1 cellular context compared by ENCODE assay signal in genomic region chr13:113273856-113274590, GRCh38.
A peak's percentile ranks its signal among the peaks of the same experiment; 100 is the strongest.
TF ChIP-seq lines count a peak whose summit lies in the region.

No MANE protein-coding gene starts in this region.

TF ChIP-seq in K562, 482 proteins besides CTCF, POLR2A, EP300 and RAD21 (continued from another document):
- peak; percentile 65 for TF ChIP-seq ARID1B (IDR thresholded peaks at IDR 0.05)
- TF ChIP-seq ZNF592 (IDR thresholded peaks at IDR 0.05): peak; percentile 67; the same call in 1 of the 2 replicates
- TF ChIP-seq ATF3 (IDR thresholded peaks at IDR 0.05): peak; percentile 74
- TF ChIP-seq ATF3 (CRISPR knock-in tag; conservative IDR thresholded peaks at IDR 0.05): no peak
- 0 out of 4 replicates have a peak, but pooled peaks of 1 of the 2 experiments have one; percentile 8 for TF ChIP-seq HDAC1 (IDR thresholded peaks at IDR 0.05)
- TF ChIP-seq HNRNPL (IDR thresholded peaks at IDR 0.05; ENCODE audit: low read depth, low read length): no peak
- TF ChIP-seq EHMT2 (IDR thresholded peaks at IDR 0.05): peak; percentile 9; the same call in 1 of the 2 replicates
- TF ChIP-seq NR4A1 (CRISPR knock-in tag; IDR thresholded peaks at IDR 0.05): no peak
- peak; percentile 82; the same call in 1 of the 2 replicates for TF ChIP-seq NR4A1 (tag; IDR thresholded peaks at IDR 0.05)
